6 cellular contexts compared by ENCODE assay signal in genomic region chr2:85323988-85324367, GRCh38. TPM values are rescaled to one million over a fixed set of nuclear protein-coding genes. Genes with fewer than 3 reads are reported as not detected.
DNase-seq lines count a peak whose midpoint lies in the region; ATAC-seq, FAIRE-seq and TF ChIP-seq lines count a peak whose summit lies in the region.
"Not testable (repeated sequence)": the region's sequence is repeated elsewhere in the genome, so short reads cannot be mapped to it uniquely, and the experiment has no call there.

No MANE protein-coding gene starts in this region.

- not testable (repeated sequence) for H2AFZ ChIP-seq in GM12878 (ENCODE audit: control insufficient read depth, low read depth, low read length)

- H3K27me3 Mint-ChIP-seq in CD4-positive, alpha-beta T cell; T-helper 1 cell treated with Interleukin-12 subunit alpha and Interleukin-12 subunit beta and Interleukin-4 antibody, amounts not matched to agents 30 μg/mL and 1 μg/mL, for 36 hours (ENCODE audit: low read depth); activated T-cell treated with anti-CD3 and anti-CD28 coated beads, Interleukin-2, amount 50 U/mL, for 72 hours (ENCODE audit: low read depth); stimulated activated memory B cell treated with anti-CD40 and anti-IgM and Interleukin-4, amounts not matched to agents 10 μg/mL and 1 μg/mL and 100 μg/mL, for 72 hours: not testable (repeated sequence)

- H3K27ac Mint-ChIP-seq in CD4-positive, alpha-beta T cell = peak overlapping the region; percentile 97
- H3K27ac Mint-ChIP-seq in T-helper 1 cell treated with Interleukin-12 subunit alpha and Interleukin-12 subunit beta and Interleukin-4 antibody, amounts not matched to agents 30 μg/mL and 1 μg/mL, for 36 hours = peak overlapping the region; percentile 50
- H3K27ac Mint-ChIP-seq in activated T-cell treated with anti-CD3 and anti-CD28 coated beads, Interleukin-2, amount 50 U/mL, for 72 hours = peak overlapping the region; percentile 81
- not testable (repeated sequence) for H3K27ac Mint-ChIP-seq in stimulated activated memory B cell treated with anti-CD40 and anti-IgM and Interleukin-4, amounts not matched to agents 10 μg/mL and 1 μg/mL and 100 μg/mL, for 72 hours

- not testable (repeated sequence) for TF ChIP-seq CTCF in CD4-positive, alpha-beta T cell (IDR thresholded peaks at IDR 0.05); GM12878 (IDR thresholded peaks at IDR 0.05 in 2 of 3, conservative IDR thresholded peaks at IDR 0.05 in 1 of 3; ENCODE audit: control insufficient read depth in 2 of 3, extremely low read depth in 1 of 3, insufficient read depth in 1 of 3, low read depth in 3 of 3, low read length in 3 of 3); lung (IDR thresholded peaks at IDR 0.05; ENCODE audit: control extremely low read depth, extremely low read depth)

- peaks cover 13 to 36% of the 10 kb centered on the region in 2 experiments for H3K36me3 ChIP-seq in GM12878 (ENCODE audit: control insufficient read depth in 2 of 2, insufficient read depth in 2 of 2, low read length in 1 of 2)
- peaks cover 23 to 40% of the 10 kb centered on the region in 2 donors for H3K36me3 ChIP-seq in lung (ENCODE audit: control insufficient read depth in 2 of 2, insufficient read depth in 2 of 2, low read length in 2 of 2)

- H3K36me3 Mint-ChIP-seq in CD4-positive, alpha-beta T cell (ENCODE audit: low read depth) = peaks cover 98% of the 10 kb centered on the region
- H3K36me3 Mint-ChIP-seq in T-helper 1 cell treated with Interleukin-12 subunit alpha and Interleukin-12 subunit beta and Interleukin-4 antibody, amounts not matched to agents 30 μg/mL and 1 μg/mL, for 36 hours (ENCODE audit: low read depth) = peaks cover 80% of the 10 kb centered on the region
- peaks cover 35 to 81% of the 10 kb centered on the region in 2 donors for H3K36me3 Mint-ChIP-seq in activated T-cell treated with anti-CD3 and anti-CD28 coated beads, Interleukin-2, amount 50 U/mL, for 72 hours (ENCODE audit: insufficient read depth in 2 of 2)
- H3K36me3 Mint-ChIP-seq in stimulated activated memory B cell treated with anti-CD40 and anti-IgM and Interleukin-4, amounts not matched to agents 10 μg/mL and 1 μg/mL and 100 μg/mL, for 72 hours = peaks cover 77% of the 10 kb centered on the region

- in situ Hi-C loops in GM12878 (cut with MboI) = not testable (repeated sequence)

- RAD21 ChIA-PET in GM12878 (lab: Charles Lee; ENCODE audit: unreplicated experiment) = not testable (repeated sequence)

- peaks cover 13% of the 10 kb centered on the region for H4K20me1 ChIP-seq in GM12878 (ENCODE audit: control insufficient read depth, insufficient read depth)

- H3K27ac ChIP-seq in CD4-positive, alpha-beta T cell (ENCODE audit: low read depth, low read length) = peak overlapping the region; percentile 45
- H3K27ac ChIP-seq in GM12878 (ENCODE audit: control insufficient read depth, insufficient read depth) = not testable (repeated sequence)
- H3K27ac ChIP-seq in lung (ENCODE audit: low read depth in 1 of 2, low read length in 1 of 2) = peak overlapping the region in 1 of 2 donors; percentile 52

- H3K4me1 Mint-ChIP-seq in CD4-positive, alpha-beta T cell (ENCODE audit: low read depth) = peaks cover 94% of the 10 kb centered on the region
- peaks cover 58% of the 10 kb centered on the region for H3K4me1 Mint-ChIP-seq in T-helper 1 cell treated with Interleukin-12 subunit alpha and Interleukin-12 subunit beta and Interleukin-4 antibody, amounts not matched to agents 30 μg/mL and 1 μg/mL, for 36 hours (ENCODE audit: low read depth)
- H3K4me1 Mint-ChIP-seq in activated T-cell treated with anti-CD3 and anti-CD28 coated beads, Interleukin-2, amount 50 U/mL, for 72 hours (ENCODE audit: low read depth) = peaks cover 75% of the 10 kb centered on the region
- H3K4me1 Mint-ChIP-seq in stimulated activated memory B cell treated with anti-CD40 and anti-IgM and Interleukin-4, amounts not matched to agents 10 μg/mL and 1 μg/mL and 100 μg/mL, for 72 hours = peaks cover 77% of the 10 kb centered on the region

- POLR2A ChIA-PET in CD4-positive, alpha-beta T cell (lab: Charles Lee) = interaction anchor here (0.6 to 4.7 kb wide), 8 partner anchors 9 to 418 kb away, joined by 3 to 216 read pairs (median 5); partner anchors contain the start of genes ELMOD3 and RETSAT
- POLR2A ChIA-PET in GM12878 (lab: Charles Lee) = interaction anchor here (0.5 to 1.5 kb wide), 3 partner anchors 31 to 299 kb away, joined by 3 to 4 read pairs (median 4); partner anchors contain the start of genes ELMOD3 and RETSAT

- not testable (repeated sequence) for H3K9me3 ChIP-seq in CD4-positive, alpha-beta T cell (ENCODE audit: control insufficient read depth, low read length); GM12878 (replicated peaks; ENCODE audit: control insufficient read depth, insufficient read depth, low read length); lung (ENCODE audit: control insufficient read depth in 2 of 2, insufficient read depth in 1 of 2, low read length in 1 of 2)

- not testable (repeated sequence) for TF ChIP-seq EP300 in GM12878 (IDR thresholded peaks at IDR 0.05; ENCODE audit: borderline replicate concordance in 1 of 2, control insufficient read depth in 1 of 2, low read depth in 2 of 2, low read length in 2 of 2)

- TF ChIP-seq POLR2A in GM12878 (IDR thresholded peaks at IDR 0.05; ENCODE audit: low read depth, low read length) = not testable (repeated sequence)

- peaks cover 79% of the 10 kb centered on the region for H3K79me2 ChIP-seq in GM12878 (ENCODE audit: control insufficient read depth, insufficient read depth, low read length)

- not testable (repeated sequence) for H3K9ac ChIP-seq in GM12878 (ENCODE audit: control insufficient read depth, insufficient read depth, low read length)

- FAIRE-seq in GM12878 (lab: Jason Lieb, UNC) = not testable (repeated sequence)

- TF ChIP-seq RAD21 in GM12878 (IDR thresholded peaks at IDR 0.05; ENCODE audit: insufficient read depth, low read depth, low read length) = not testable (repeated sequence)

- SMC1A ChIA-PET in GM12878 (lab: Charles Lee; ENCODE audit: uncharacterized antibody, unreplicated experiment) = interaction anchor here (1.0 to 1.1 kb wide), 2 partner anchors 14 to 33 kb away, joined by 3 read pairs; no protein-coding TSS in a partner anchor

- H3K4me1 ChIP-seq in GM12878 (ENCODE audit: control insufficient read depth, insufficient read depth, low read length); lung (ENCODE audit: control insufficient read depth in 2 of 2, insufficient read depth in 2 of 2, low read length in 2 of 2): not testable (repeated sequence)

- intact Hi-C loops in CD4-positive, alpha-beta T cell (cut with DNase I, micrococcal nuclease); GM12878 (cut with micrococcal nuclease; ENCODE audit: unreplicated experiment): not testable (repeated sequence)

- CTCF ChIA-PET in CD4-positive, alpha-beta T cell (lab: Charles Lee) = not testable (repeated sequence)
- CTCF ChIA-PET in GM12878 (lab: Yijun Ruan, JAX) = interaction anchor here (0.6 to 0.9 kb wide), 2 partner anchors 384 to 756 kb away, joined by 3 to 4 read pairs; no protein-coding TSS in a partner anchor

- 95% methylated on average over 10 of the region's 11 CpGs for WGBS in GM12878 (ENCODE audit: insufficient coverage, insufficient replicate concordance, low lambda C conversion rate, missing lambda C conversion rate)
- WGBS in lung, 2 donors = 90 to 92% methylated on average over 11 of the region's 11 CpGs

- H3K9me3 Mint-ChIP-seq in CD4-positive, alpha-beta T cell; T-helper 1 cell treated with Interleukin-12 subunit alpha and Interleukin-12 subunit beta and Interleukin-4 antibody, amounts not matched to agents 30 μg/mL and 1 μg/mL, for 36 hours; activated T-cell treated with anti-CD3 and anti-CD28 coated beads, Interleukin-2, amount 50 U/mL, for 72 hours; stimulated activated memory B cell treated with anti-CD40 and anti-IgM and Interleukin-4, amounts not matched to agents 10 μg/mL and 1 μg/mL and 100 μg/mL, for 72 hours: not testable (repeated sequence)

- H3K27me3 ChIP-seq in CD4-positive, alpha-beta T cell (ENCODE audit: control insufficient read depth, insufficient read depth, low read length); GM12878 (replicated peaks in 1 of 2; ENCODE audit: control insufficient read depth in 2 of 2, insufficient read depth in 2 of 2, low read length in 1 of 2); lung (ENCODE audit: control insufficient read depth, insufficient read depth): not testable (repeated sequence)

- TSS peak; percentile 10 for BruUV-seq in GM12878 (replicated peaks; lab: Mats Ljungman, UMichigan)

- ATAC-seq in CD4-positive, alpha-beta T cell (ENCODE audit: poor library complexity); activated T-cell treated with anti-CD3 and anti-CD28 coated beads, Interleukin-2, amount 50 U/mL, for 72 hours (replicated peaks in 1 of 2); GM12878; lung (ENCODE audit: insufficient read depth, low FRiP score); stimulated activated memory B cell treated with anti-CD40 and anti-IgM and Interleukin-4, amounts not matched to agents 10 μg/mL and 1 μg/mL and 100 μg/mL, for 72 hours: not testable (repeated sequence)

- H3K4me3 ChIP-seq in GM12878 (0 out of 2 replicates have a peak overlapping the region, but pooled peaks have one; percentile 98), lung (peak overlapping the region; percentile 22)

- H3K4me2 ChIP-seq in GM12878 (ENCODE audit: control insufficient read depth, insufficient read depth) = peak overlapping the region; percentile 66

- peak overlapping the region; percentile 96 for H3K4me3 Mint-ChIP-seq in CD4-positive, alpha-beta T cell
- H3K4me3 Mint-ChIP-seq in T-helper 1 cell treated with Interleukin-12 subunit alpha and Interleukin-12 subunit beta and Interleukin-4 antibody, amounts not matched to agents 30 μg/mL and 1 μg/mL, for 36 hours = peak overlapping the region; percentile 96
- peak overlapping the region; percentile 98 for H3K4me3 Mint-ChIP-seq in activated T-cell treated with anti-CD3 and anti-CD28 coated beads, Interleukin-2, amount 50 U/mL, for 72 hours
- H3K4me3 Mint-ChIP-seq in stimulated activated memory B cell treated with anti-CD40 and anti-IgM and Interleukin-4, amounts not matched to agents 10 μg/mL and 1 μg/mL and 100 μg/mL, for 72 hours = peak overlapping the region; percentile 6

- DNase-seq in CD4-positive, alpha-beta T cell; activated T-cell treated with anti-CD3 and anti-CD28 coated beads, Interleukin-2, amount 50 U/mL, for 72 hours; GM12878 (ENCODE audit: low read depth, low spot score); lung (ENCODE audit: low spot score): not testable (repeated sequence)

RNA-seq across cellular contexts. Expression of gene TGOLN2, which starts 3.8 kb away (rescaled TPM):
- 100 to 1,000 TPM; 172 to 175 TPM for total RNA-seq in CD4-positive, alpha-beta T cell
- total RNA-seq in activated T-cell treated with anti-CD3 and anti-CD28 coated beads, Interleukin-2, amount 50 U/mL, for 72 hours = 100 to 1,000 TPM; 102 to 106 TPM
- total RNA-seq in GM12878 (2013; cell fraction: nucleolus; rRNA removed) = 189 and 215 TPM in 2 replicates
- total RNA-seq in GM12878 (2014; rRNA removed) (35.2 and 37.2 TPM in 2 replicates), GM12878 (2014; rRNA removed; fragmentation: Illumina TruSeq; extraction: Trizol) (35.3 and 36.9 TPM in 2 replicates), GM12878 (2021) (62.6 and 64.7 TPM in 2 replicates), lung (100 to 1,000 TPM in 1 of 2 donors, 10 to 100 TPM in 1; 81.7 to 145 TPM)
- 41.6 TPM for polyA plus RNA-seq in GM12878 (2011; ENCODE audit: low read depth)
- polyA plus RNA-seq in GM12878 (2011; rRNA removed) (82.3 and 92.3 TPM in 2 replicates), GM12878 (2014; fragmentation: Illumina TruSeq; extraction: Trizol) (75.7 and 79.2 TPM in 2 replicates), GM12878 (2014; fragmentation: Nextera tagmentation; extraction: Ambion mirVana) (10 to 100 TPM; 13.8 to 21.6 TPM), GM12878 (2014; rRNA removed) (61.9 and 64.4 TPM in 2 replicates), GM12878 (2016; fragmentation: Nextera tagmentation; extraction: Ambion mirVana) (10 to 100 TPM; 48.1 to 50.7 TPM), lung (10 to 100 TPM; 24.6 to 83.4 TPM)
- polyA plus RNA-seq in GM12878 (2011; cell fraction: cytosol; rRNA removed) = 62.0 and 71.5 TPM in 2 replicates
- 56.7 and 70.6 TPM in 2 replicates for polyA plus RNA-seq in GM12878 (2011; cell fraction: nucleus; rRNA removed)
- 51.4 and 53.8 TPM in 2 replicates for polyA plus RNA-seq in GM12878 (2012)
- polyA minus RNA-seq in GM12878 (2011; rRNA and poly(A)+ RNA removed) = 59.0 and 63.1 TPM in 2 replicates
- polyA minus RNA-seq in GM12878 (2011; cell fraction: cytosol; rRNA and poly(A)+ RNA removed) = 19.8 and 21.1 TPM in 2 replicates
- polyA minus RNA-seq in GM12878 (2011; cell fraction: nucleus; rRNA and poly(A)+ RNA removed) = 32.6 and 51.3 TPM in 2 replicates

RNA-seq across cellular contexts. Expression of gene RETSAT, which starts 30.4 kb away (rescaled TPM):
- 10 to 100 TPM; 19.2 to 22.2 TPM for total RNA-seq in CD4-positive, alpha-beta T cell
- total RNA-seq in activated T-cell treated with anti-CD3 and anti-CD28 coated beads, Interleukin-2, amount 50 U/mL, for 72 hours = 10 to 100 TPM; 26.8 to 31.8 TPM
- total RNA-seq in GM12878 (2013; cell fraction: nucleolus; rRNA removed) = 40.3 and 42.7 TPM in 2 replicates
- 26.5 and 27.6 TPM in 2 replicates for total RNA-seq in GM12878 (2014; rRNA removed)
- 22.5 and 22.8 TPM in 2 replicates for total RNA-seq in GM12878 (2014; rRNA removed; fragmentation: Illumina TruSeq; extraction: Trizol)
- 23.6 and 26.2 TPM in 2 replicates for total RNA-seq in GM12878 (2021)
- polyA plus RNA-seq in GM12878 (2011; ENCODE audit: low read depth) = 11.1 TPM
- 19.2 and 25.1 TPM in 2 replicates for polyA plus RNA-seq in GM12878 (2011; rRNA removed)
- 27.2 and 28.2 TPM in 2 replicates for polyA plus RNA-seq in GM12878 (2011; cell fraction: cytosol; rRNA removed)
- polyA plus RNA-seq in GM12878 (2011; cell fraction: nucleus; rRNA removed) = 44.6 and 50.4 TPM in 2 replicates
- 14.9 and 16.3 TPM in 2 replicates for polyA plus RNA-seq in GM12878 (2012)
- polyA plus RNA-seq in GM12878 (2014; fragmentation: Illumina TruSeq; extraction: Trizol) = 20.4 and 28.8 TPM in 2 replicates
- 1 to 10 TPM; 3.3 to 4.4 TPM for polyA plus RNA-seq in GM12878 (2014; fragmentation: Nextera tagmentation; extraction: Ambion mirVana)
- polyA plus RNA-seq in GM12878 (2014; rRNA removed) = 21.3 and 21.6 TPM in 2 replicates
- 10 to 100 TPM; 12.8 to 15.2 TPM for polyA plus RNA-seq in GM12878 (2016; fragmentation: Nextera tagmentation; extraction: Ambion mirVana)
- 27.0 and 35.1 TPM in 2 replicates for polyA minus RNA-seq in GM12878 (2011; rRNA and poly(A)+ RNA removed)
- polyA minus RNA-seq in GM12878 (2011; cell fraction: cytosol; rRNA and poly(A)+ RNA removed) = 15.8 and 18.2 TPM in 2 replicates
- polyA minus RNA-seq in GM12878 (2011; cell fraction: nucleus; rRNA and poly(A)+ RNA removed) = 15.7 and 18.8 TPM in 2 replicates
- 10 to 100 TPM; 19.6 to 55.4 TPM for total RNA-seq in lung
- 10 to 100 TPM; 24.6 to 25.1 TPM for polyA plus RNA-seq in lung

RNA-seq across cellular contexts. Expression of gene ELMOD3, which starts 30.6 kb away (rescaled TPM):
- total RNA-seq in CD4-positive, alpha-beta T cell = 10 to 100 TPM; 13.5 to 15.3 TPM
- total RNA-seq in activated T-cell treated with anti-CD3 and anti-CD28 coated beads, Interleukin-2, amount 50 U/mL, for 72 hours = 10 to 100 TPM; 19.3 to 23.7 TPM
- 35.5 and 42.9 TPM in 2 replicates for total RNA-seq in GM12878 (2013; cell fraction: nucleolus; rRNA removed)
- total RNA-seq in GM12878 (2014; rRNA removed) (11.0 and 14.6 TPM in 2 replicates), GM12878 (2014; rRNA removed; fragmentation: Illumina TruSeq; extraction: Trizol) (10.0 and 10.4 TPM in 2 replicates), GM12878 (2021) (10.1 and 11.2 TPM in 2 replicates), lung (10 to 100 TPM; 14.4 to 26.5 TPM)
- 5.8 TPM for polyA plus RNA-seq in GM12878 (2011; ENCODE audit: low read depth)
- polyA plus RNA-seq in GM12878 (2011; rRNA removed) (19.0 and 19.1 TPM in 2 replicates), GM12878 (2014; fragmentation: Illumina TruSeq; extraction: Trizol) (13.5 and 14.0 TPM in 2 replicates), GM12878 (2014; fragmentation: Nextera tagmentation; extraction: Ambion mirVana) (1 to 10 TPM; 1.2 to 2.7 TPM), GM12878 (2014; rRNA removed) (12.9 and 18.8 TPM in 2 replicates), GM12878 (2016; fragmentation: Nextera tagmentation; extraction: Ambion mirVana) (10 to 100 TPM; 13.9 to 14.4 TPM), lung (10 to 100 TPM; 11.9 to 15.0 TPM)
- polyA plus RNA-seq in GM12878 (2011; cell fraction: cytosol; rRNA removed) = 18.8 and 22.2 TPM in 2 replicates
- polyA plus RNA-seq in GM12878 (2011; cell fraction: nucleus; rRNA removed) = 48.1 and 49.9 TPM in 2 replicates
- 7.7 and 9.1 TPM in 2 replicates for polyA plus RNA-seq in GM12878 (2012)
- 14.6 and 23.0 TPM in 2 replicates for polyA minus RNA-seq in GM12878 (2011; rRNA and poly(A)+ RNA removed)
- 3.0 and 3.7 TPM in 2 replicates for polyA minus RNA-seq in GM12878 (2011; cell fraction: cytosol; rRNA and poly(A)+ RNA removed)
- 13.4 and 18.3 TPM in 2 replicates for polyA minus RNA-seq in GM12878 (2011; cell fraction: nucleus; rRNA and poly(A)+ RNA removed)

Comparison
In these comparisons a context has a peak if more than half of its experiments do, and no peak if none do; other contexts are left out.
1. H3K4me3 Mint-ChIP-seq: peak in every context shown above with its lines; median percentile 98 in activated T-cell treated with anti-CD3 and anti-CD28 coated beads, Interleukin-2, amount 50 U/mL, for 72 hours; 96 in CD4-positive, alpha-beta T cell; 96 in T-helper 1 cell treated with Interleukin-12 subunit alpha and Interleukin-12 subunit beta and Interleukin-4 antibody, amounts not matched to agents 30 μg/mL and 1 μg/mL, for 36 hours; 6 in stimulated activated memory B cell treated with anti-CD40 and anti-IgM and Interleukin-4, amounts not matched to agents 10 μg/mL and 1 μg/mL and 100 μg/mL, for 72 hours.